24 cellular contexts compared by ENCODE assay signal in genomic region chr17:14101976-14102375, GRCh38.
"Had no signal": no experiment of that assay in that cellular context is flagged by ENCODE, and none has a peak within 500 bp of the region (broad histone marks: within the 10 kb centered on the region; RNA-seq: fewer than 3 reads in every experiment).

No MANE protein-coding gene starts in this region.

- H3K36me3 ChIP-seq: left lung, neutrophil, pancreas, right atrium auricular region, tibial artery had no signal

- H3K4me1 ChIP-seq: left lung, tibial artery had no signal

- H3K4me3 ChIP-seq: coronary artery, gastrocnemius medialis, heart right ventricle, left lung, lower lobe of right lung, mucosa of descending colon, pancreas, right atrium auricular region, sigmoid colon, stomach, testis, tibial artery had no signal

- H3K27ac ChIP-seq: coronary artery, gastrocnemius medialis, heart right ventricle, left lung, lower lobe of right lung, neutrophil, pancreas, right atrium auricular region, sigmoid colon, stomach, testis, tibial artery had no signal

- H3K9me3 ChIP-seq: gastrocnemius medialis, heart right ventricle, left lung, lower lobe of right lung, mucosa of descending colon, neutrophil, pancreas, right atrium auricular region, sigmoid colon, stomach, testis, tibial artery had no signal

- FAIRE-seq: islet of Langerhans, pancreas had no signal

- DNase-seq: effector memory CD4-positive, alpha-beta T cell; gastrocnemius medialis; heart right ventricle; hippocampal formation; left cardiac atrium; left lung; lower lobe of right lung; mesenchymal stem cell; mucosa of descending colon; naive B cell; pancreas; sigmoid colon; stimulated activated CD4-positive, alpha-beta T cell treated with anti-CD3 and anti-CD28 coated beads, Interleukin-2, amount 100 ng/mL, for 24 hours; stimulated activated CD4-positive, alpha-beta T cell treated with anti-CD3 and anti-CD28 coated beads, Interleukin-4, amount 100 ng/mL, for 24 hours; stimulated activated naive CD4-positive, alpha-beta T cell treated with Interleukin-2 at 50 U/mL for 16 hours; stomach; testis; tibial artery had no signal

- ATAC-seq: gastrocnemius medialis; left cardiac atrium; left lung; lower lobe of right lung; mucosa of descending colon; natural killer cell treated with Interleukin-12 subunit alpha and Interleukin-12 subunit beta and Interleukin-15 and Interleukin-18, amount 100 ng/mL, for 72 hours; pancreas; stimulated activated effector memory CD8-positive, alpha-beta T cell treated with anti-CD3 and anti-CD28 coated beads, Interleukin-12 subunit alpha, Interleukin-12 subunit beta, amount 100 ng/mL, for 72 hours had no signal

- H3K27me3 ChIP-seq: gastrocnemius medialis, heart right ventricle, left lung, neutrophil, pancreas, right atrium auricular region, sigmoid colon, stomach, testis, tibial artery had no signal
